5 cellular contexts compared by ENCODE assay signal in genomic region chr1:95029532-95029931, GRCh38.
"Had no signal": no experiment of that assay in that cellular context is flagged by ENCODE, and none has a peak within 500 bp of the region (broad histone marks: within the 10 kb centered on the region; RNA-seq: fewer than 3 reads in every experiment).

No MANE protein-coding gene starts in this region.

- DNase-seq: KBM-7, KG1 had no signal

- H3K27ac ChIP-seq: HL-60, KMS-11 had no signal

- FAIRE-seq: HTR-8/SVneo had no signal

- H3K4me2 ChIP-seq: KMS-11 had no signal

- H3K9ac ChIP-seq: KMS-11 had no signal
